11 cellular contexts compared by ENCODE assay signal in genomic region chr14:23108169-23108568, GRCh38. TPM values are rescaled to one million over a fixed set of nuclear protein-coding genes. Genes with fewer than 3 reads are reported as not detected.
DNase-seq lines count a peak whose midpoint lies in the region; ATAC-seq, FAIRE-seq and TF ChIP-seq lines count a peak whose summit lies in the region.
"Not testable (repeated sequence)": the region's sequence is repeated elsewhere in the genome, so short reads cannot be mapped to it uniquely, and the experiment has no call there.
"Had no signal": no experiment of that assay in that cellular context is flagged by ENCODE, and none has a peak within 500 bp of the region (broad histone marks: within the 10 kb centered on the region; RNA-seq: fewer than 3 reads in every experiment).

No MANE protein-coding gene starts in this region.

- not testable (repeated sequence) for H3K9ac ChIP-seq in K562 (ENCODE audit: insufficient read depth in 1 of 2, low read depth in 2 of 2, low read length in 2 of 2); mesendoderm (ENCODE audit: low read length)

- H3K79me1 ChIP-seq in mesendoderm (ENCODE audit: low read length): not testable (repeated sequence)

- H4K5ac ChIP-seq in mesendoderm (ENCODE audit: low read length): not testable (repeated sequence)

- H3K56ac ChIP-seq in mesendoderm (ENCODE audit: low read length): not testable (repeated sequence)

- not testable (repeated sequence) for H3K36me3 Mint-ChIP-seq in GM23338 (ENCODE audit: low read depth)

- POLR2A ChIA-PET in K562 (lab: Yijun Ruan, JAX): interaction anchor here (1.0 to 3.5 kb wide), 4 partner anchors 13 to 49 kb away, joined by 3 to 12 read pairs (median 4); partner anchors contain the start of genes ACIN1 and C14orf119

- H3K9me1 ChIP-seq in K562 (ENCODE audit: control insufficient read depth, insufficient read depth, low read length): not testable (repeated sequence)

- not testable (repeated sequence) for H2AFZ ChIP-seq in GM23338; K562 (ENCODE audit: low read depth, low read length)

- not testable (repeated sequence) for H2BK120ac ChIP-seq in mesendoderm (ENCODE audit: low read depth, low read length)

- ATAC-seq in GM23338, K562: not testable (repeated sequence)

- DNase-seq in GM23338 (ENCODE audit: low spot score): peak; percentile 73
- DNase-seq in WERI-Rb-1: peak; percentile 31
- DNase-seq in K562 (ENCODE audit: extremely low read depth in 1 of 4, low spot score in 3 of 4): not testable (repeated sequence)
- DNase-seq in mesendoderm: peak; percentile 58
- peak; percentile 30 for DNase-seq in spleen

- CTCF ChIA-PET in K562 (lab: Yijun Ruan, JAX; ENCODE audit: low intra/inter-chr PET ratio): interaction anchor here (1.9 to 5.6 kb wide), 3 partner anchors 31 to 122 kb away, joined by 8 to 109 read pairs (median 25); no protein-coding TSS in a partner anchor

- H3K9me3 ChIP-seq in WERI-Rb-1 (ENCODE audit: severe bottlenecking); K562 (replicated peaks; ENCODE audit: control insufficient read depth, insufficient read depth, low read depth, low read length); spleen: not testable (repeated sequence)

- not testable (repeated sequence) for TF ChIP-seq POLR2A in K562 (conservative IDR thresholded peaks at IDR 0.05); spleen (IDR thresholded peaks at IDR 0.05)

- H3K27me3 Mint-ChIP-seq in GM23338 (ENCODE audit: insufficient read depth, low read depth, poor library complexity): peaks cover 15% of the 10 kb centered on the region

- not testable (repeated sequence) for H3K4me2 ChIP-seq in GM23338; K562 (ENCODE audit: insufficient read depth, low read length); mesendoderm (ENCODE audit: low read length)

- H2BK15ac ChIP-seq in mesendoderm (replicated peaks; ENCODE audit: low read depth): not testable (repeated sequence)

- H3K4me3 ChIP-seq in GM23338; WERI-Rb-1 (ENCODE audit: low read depth, low read length); K562; mesendoderm (ENCODE audit: low read length); spleen: not testable (repeated sequence)

- not testable (repeated sequence) for H3K9me3 Mint-ChIP-seq in GM23338

- not testable (repeated sequence) for H2AK5ac ChIP-seq in mesendoderm (ENCODE audit: low read length)

- not testable (repeated sequence) for TF ChIP-seq EP300 in K562 (IDR thresholded peaks at IDR 0.05; ENCODE audit: low read length)

- H4K8ac ChIP-seq in mesendoderm (ENCODE audit: low read depth, low read length): not testable (repeated sequence)

- not testable (repeated sequence) for H3K27ac ChIP-seq in GM23338 (ENCODE audit: low read depth); WERI-Rb-1; K562 (ENCODE audit: extremely low read depth, low read depth, low read length); mesendoderm (ENCODE audit: low read depth, low read length); spleen

- H3K79me2 ChIP-seq in GM23338 (replicated peaks; ENCODE audit: insufficient read depth); K562 (ENCODE audit: control insufficient read depth, insufficient read depth, low read length); mesendoderm (ENCODE audit: control insufficient read depth, insufficient read depth, low read length): not testable (repeated sequence)

- H3K27me3 ChIP-seq in GM23338 (ENCODE audit: insufficient read depth); K562 (ENCODE audit: control insufficient read depth in 2 of 2, insufficient read depth in 2 of 2, low read length in 2 of 2); mesendoderm (ENCODE audit: insufficient read depth, low read length, poor library complexity): not testable (repeated sequence)
- peaks cover 16% of the 10 kb centered on the region for H3K27me3 ChIP-seq in WERI-Rb-1 (ENCODE audit: insufficient read depth, low read depth, severe bottlenecking)
- peaks cover 0 to 19% (median 0%) of the 10 kb centered on the region in 7 donors for H3K27me3 ChIP-seq in spleen (replicated peaks in 1 of 7)

- not testable (repeated sequence) for H3K18ac ChIP-seq in mesendoderm (ENCODE audit: low read length)

- not testable (repeated sequence) for FAIRE-seq in K562 (lab: Jason Lieb, UNC)

- peaks cover 27% of the 10 kb centered on the region for H3K4me1 Mint-ChIP-seq in GM23338

- not testable (repeated sequence) for TF ChIP-seq RAD21 in K562 (CRISPR knock-in tag; conservative IDR thresholded peaks at IDR 0.05 in 1 of 2, IDR thresholded peaks at IDR 0.05 in 1 of 2)

- H3K9me2 ChIP-seq in GM23338 (ENCODE audit: insufficient read depth): not testable (repeated sequence)

- not testable (repeated sequence) for H4K20me1 ChIP-seq in GM23338 (replicated peaks; ENCODE audit: insufficient read depth); K562 (replicated peaks; ENCODE audit: control insufficient read depth, insufficient read depth, low read length)

- in situ Hi-C loops in K562 (cut with MboI): loop anchor here (5.0 kb wide), 1 partner anchor 41 kb away; no protein-coding TSS in a partner anchor

- not testable (repeated sequence) for H3K23ac ChIP-seq in mesendoderm (ENCODE audit: low read length)

- not testable (repeated sequence) for H3K4me3 Mint-ChIP-seq in GM23338

- H3K27ac Mint-ChIP-seq in GM23338: not testable (repeated sequence)

- TF ChIP-seq CTCF in GM23338 (conservative IDR thresholded peaks at IDR 0.05; ENCODE audit: low read depth in 2 of 2); WERI-Rb-1 (IDR thresholded peaks at IDR 0.05; ENCODE audit: low read depth, low read length); K562 (IDR thresholded peaks at IDR 0.05 in 2 of 3, conservative IDR thresholded peaks at IDR 0.05 in 1 of 3; ENCODE audit: insufficient read depth in 2 of 3, low read depth in 1 of 3, low read length in 3 of 3); spleen (IDR thresholded peaks at IDR 0.05 in 8 of 11, conservative IDR thresholded peaks at IDR 0.05 in 3 of 11): not testable (repeated sequence)

- intact Hi-C loops in K562 (cut with micrococcal nuclease): loop anchor here (5.0 kb wide), 2 partner anchors 121 to 136 kb away; no protein-coding TSS in a partner anchor
- intact Hi-C loops in spleen (cut with DNase I; ENCODE audit: low total_unique reads): not testable (repeated sequence)

- not testable (repeated sequence) for H3K4ac ChIP-seq in mesendoderm (ENCODE audit: low read depth, low read length)

- H3K4me1 ChIP-seq in GM23338 (ENCODE audit: insufficient read depth) (peaks cover 19% of the 10 kb centered on the region), K562 (replicated peaks in 1 of 2; ENCODE audit: control insufficient read depth in 2 of 2, insufficient read depth in 2 of 2, low read length in 2 of 2) (peaks cover 12 to 24% of the 10 kb centered on the region in 2 experiments; a peak in 4 of 5 replicates), mesendoderm (ENCODE audit: control insufficient read depth, low read depth, low read length) (peaks cover 11% of the 10 kb centered on the region), spleen (peaks cover 0 to 36% (median 12%) of the 10 kb centered on the region in 6 donors)

- not testable (repeated sequence) for H3K36me3 ChIP-seq in GM23338 (ENCODE audit: insufficient read depth); WERI-Rb-1; K562 (ENCODE audit: control insufficient read depth, insufficient read depth, low read length); mesendoderm (ENCODE audit: control insufficient read depth, insufficient read depth, low read length); spleen

- not testable (repeated sequence) for H2BK5ac ChIP-seq in mesendoderm (ENCODE audit: low read length)

- H3F3A ChIP-seq in GM23338 (replicated peaks; ENCODE audit: low read depth): not testable (repeated sequence)

- not testable (repeated sequence) for BruUV-seq in K562 (replicated peaks; lab: Mats Ljungman, UMichigan)

- WGBS in K562 (ENCODE audit: insufficient coverage, low coverage, missing lambda C conversion rate): 67% methylated on average over 9 of the region's 24 CpGs
- WGBS in mesendoderm (ENCODE audit: extremely low coverage, insufficient coverage, low lambda C conversion rate): no CpG with 5 or more reads among the region's 24 CpGs
- WGBS in spleen, 5 donors: 87 to 95% (median 90%) methylated on average over 24 of the region's 24 CpGs

RNA-seq across cellular contexts. Expression of gene CIROP, which starts 3.4 kb away (rescaled TPM):
- total RNA-seq in GM23338 (2014; rRNA removed; shearing (Covaris generic)): not detected in 2 replicates
- polyA plus RNA-seq in GM23338 (2016; fragmentation: Nextera tagmentation; extraction: Ambion mirVana) (not detected in 2 replicates), K562 (2011; rRNA removed) (not detected in 2 replicates), K562 (2014; fragmentation: Illumina TruSeq; extraction: Trizol) (not detected in 2 replicates), K562 (2014; fragmentation: Nextera tagmentation; extraction: Ambion mirVana) (not detected), K562 (2014; rRNA removed) (not detected in 2 replicates), spleen (not detected)
- not detected in 2 replicates for total RNA-seq in K562 (2011; cell fraction: chromatin; rRNA removed; ENCODE audit: low replicate concordance)
- total RNA-seq in K562 (2011; cell fraction: nucleolus; rRNA removed): not detected in 2 replicates
- not detected in 2 replicates for total RNA-seq in K562 (2011; cell fraction: nucleoplasm; rRNA removed)
- total RNA-seq in K562 (2014; rRNA removed) (not detected in 2 replicates), K562 (2014; rRNA removed; fragmentation: Illumina TruSeq; extraction: Trizol) (not detected in 2 replicates), K562 (2015; rRNA removed; fragmentation: Illumina TruSeq; extraction: Trizol) (not detected in 2 replicates), K562 (2021) (not detected in 2 replicates), spleen (not detected)
- polyA plus RNA-seq in K562 (2011; cell fraction: cytosol; rRNA removed): not detected in 2 replicates
- polyA plus RNA-seq in K562 (2011; cell fraction: nucleus; rRNA removed): not detected in 2 replicates
- not detected in 2 replicates for polyA plus RNA-seq in K562 (2012)
- polyA minus RNA-seq in K562 (2011; rRNA and poly(A)+ RNA removed): not detected in 2 replicates
- not detected in 2 replicates for polyA minus RNA-seq in K562 (2011; cell fraction: cytosol; rRNA and poly(A)+ RNA removed)
- not detected in 2 replicates for polyA minus RNA-seq in K562 (2011; cell fraction: nucleus; rRNA and poly(A)+ RNA removed)
- 0.04 TPM for polyA plus RNA-seq in mesendoderm (2013, experiment 1 of 2)
- polyA plus RNA-seq in mesendoderm (2013, experiment 2 of 2): 0.06 TPM
- total RNA-seq: CD4-positive, alpha-beta T cell; CD8-positive, alpha-beta memory T cell; Daoy; G401 had no signal
- polyA plus RNA-seq: A549; CD14-positive monocyte; CD8-positive, alpha-beta memory T cell had no signal

RNA-seq across cellular contexts. Expression of gene CEBPE, which starts 10.9 kb away (rescaled TPM):
- not detected in 2 replicates for total RNA-seq in GM23338 (2014; rRNA removed; shearing (Covaris generic))
- not detected in 2 replicates for polyA plus RNA-seq in GM23338 (2016; fragmentation: Nextera tagmentation; extraction: Ambion mirVana)
- not detected in 2 replicates for total RNA-seq in K562 (2011; cell fraction: chromatin; rRNA removed; ENCODE audit: low replicate concordance)
- total RNA-seq in K562 (2011; cell fraction: nucleolus; rRNA removed): not detected in 2 replicates
- not detected in 2 replicates for total RNA-seq in K562 (2011; cell fraction: nucleoplasm; rRNA removed)
- 0.09 TPM in 1 of 2 replicates, not detected in the other for total RNA-seq in K562 (2014; rRNA removed)
- not detected in 2 replicates for total RNA-seq in K562 (2014; rRNA removed; fragmentation: Illumina TruSeq; extraction: Trizol)
- total RNA-seq in K562 (2015; rRNA removed; fragmentation: Illumina TruSeq; extraction: Trizol): not detected in 2 replicates
- 0.13 and 0.16 TPM in 2 replicates for total RNA-seq in K562 (2021)
- polyA plus RNA-seq in K562 (2011; rRNA removed): 0.09 TPM in 1 of 2 replicates, not detected in the other
- polyA plus RNA-seq in K562 (2011; cell fraction: cytosol; rRNA removed): 0.09 and 0.12 TPM in 2 replicates
- polyA plus RNA-seq in K562 (2011; cell fraction: nucleus; rRNA removed): not detected in 2 replicates
- 0.18 TPM in 1 of 2 replicates, not detected in the other for polyA plus RNA-seq in K562 (2012)
- not detected in 2 replicates for polyA plus RNA-seq in K562 (2014; fragmentation: Illumina TruSeq; extraction: Trizol)
- not detected for polyA plus RNA-seq in K562 (2014; fragmentation: Nextera tagmentation; extraction: Ambion mirVana)
- 0.12 and 0.15 TPM in 2 replicates for polyA plus RNA-seq in K562 (2014; rRNA removed)
- not detected in 2 replicates for polyA minus RNA-seq in K562 (2011; rRNA and poly(A)+ RNA removed)
- polyA minus RNA-seq in K562 (2011; cell fraction: cytosol; rRNA and poly(A)+ RNA removed): not detected in 2 replicates
- polyA minus RNA-seq in K562 (2011; cell fraction: nucleus; rRNA and poly(A)+ RNA removed): not detected in 2 replicates
- 0.04 TPM for polyA plus RNA-seq in mesendoderm (2013, experiment 1 of 2)
- 0.07 TPM for polyA plus RNA-seq in mesendoderm (2013, experiment 2 of 2)
- 1 to 10 TPM in 4 of 7 donors, under 1 TPM in 3; 0.64 to 9.6 (median 1.6) TPM for total RNA-seq in spleen
- polyA plus RNA-seq in spleen: 1 to 10 TPM; 1.2 to 3.5 (median 1.3) TPM
- total RNA-seq: CD4-positive, alpha-beta T cell; Daoy; G401 had no signal
- polyA plus RNA-seq: CD8-positive, alpha-beta memory T cell had no signal

RNA-seq across cellular contexts. Expression of gene C14orf119, which starts 12.9 kb away (rescaled TPM):
- total RNA-seq in GM23338 (2014; rRNA removed; shearing (Covaris generic)): 49.4 and 57.4 TPM in 2 replicates
- polyA plus RNA-seq in GM23338 (2016; fragmentation: Nextera tagmentation; extraction: Ambion mirVana) (114 and 118 TPM in 2 replicates), K562 (2011; rRNA removed) (82.0 and 84.8 TPM in 2 replicates), K562 (2014; fragmentation: Illumina TruSeq; extraction: Trizol) (37.9 and 39.3 TPM in 2 replicates), K562 (2014; fragmentation: Nextera tagmentation; extraction: Ambion mirVana) (100 to 1,000 TPM; 249 to 251 TPM), K562 (2014; rRNA removed) (48.5 and 51.8 TPM in 2 replicates), spleen (10 to 100 TPM; 28.0 to 47.0 (median 40.2) TPM)
- 25.2 and 42.1 TPM in 2 replicates for total RNA-seq in K562 (2011; cell fraction: chromatin; rRNA removed; ENCODE audit: low replicate concordance)
- total RNA-seq in K562 (2011; cell fraction: nucleolus; rRNA removed): 42.1 and 47.4 TPM in 2 replicates
- total RNA-seq in K562 (2011; cell fraction: nucleoplasm; rRNA removed): 29.2 and 32.1 TPM in 2 replicates
- total RNA-seq in K562 (2014; rRNA removed) (36.7 and 38.1 TPM in 2 replicates), K562 (2014; rRNA removed; fragmentation: Illumina TruSeq; extraction: Trizol) (61.2 and 68.8 TPM in 2 replicates), K562 (2015; rRNA removed; fragmentation: Illumina TruSeq; extraction: Trizol) (44.1 and 44.7 TPM in 2 replicates), K562 (2021) (46.0 and 47.6 TPM in 2 replicates), spleen (10 to 100 TPM; 34.3 to 43.2 (median 37.8) TPM)
- polyA plus RNA-seq in K562 (2011; cell fraction: cytosol; rRNA removed): 79.2 and 90.6 TPM in 2 replicates
- polyA plus RNA-seq in K562 (2011; cell fraction: nucleus; rRNA removed): 90.4 and 124 TPM in 2 replicates
- 41.6 and 66.7 TPM in 2 replicates for polyA plus RNA-seq in K562 (2012)
- polyA minus RNA-seq in K562 (2011; rRNA and poly(A)+ RNA removed): 61.4 and 78.9 TPM in 2 replicates
- polyA minus RNA-seq in K562 (2011; cell fraction: cytosol; rRNA and poly(A)+ RNA removed): 13.7 and 28.6 TPM in 2 replicates
- polyA minus RNA-seq in K562 (2011; cell fraction: nucleus; rRNA and poly(A)+ RNA removed): 7.8 and 20.5 TPM in 2 replicates
- 37.0 TPM for polyA plus RNA-seq in mesendoderm (2013, experiment 1 of 2)
- 35.2 TPM for polyA plus RNA-seq in mesendoderm (2013, experiment 2 of 2)

RNA-seq across cellular contexts. Expression of gene ACIN1, which starts 13.2 kb away (rescaled TPM):
- total RNA-seq in GM23338 (2014; rRNA removed; shearing (Covaris generic)): 169 and 172 TPM in 2 replicates
- polyA plus RNA-seq in GM23338 (2016; fragmentation: Nextera tagmentation; extraction: Ambion mirVana): 73.6 and 76.1 TPM in 2 replicates
- total RNA-seq in K562 (2011; cell fraction: chromatin; rRNA removed; ENCODE audit: low replicate concordance): 555 and 556 TPM in 2 replicates
- total RNA-seq in K562 (2011; cell fraction: nucleolus; rRNA removed): 273 and 282 TPM in 2 replicates
- total RNA-seq in K562 (2011; cell fraction: nucleoplasm; rRNA removed): 463 and 596 TPM in 2 replicates
- total RNA-seq in K562 (2014; rRNA removed): 121 and 145 TPM in 2 replicates
- 110 and 123 TPM in 2 replicates for total RNA-seq in K562 (2014; rRNA removed; fragmentation: Illumina TruSeq; extraction: Trizol)
- 141 and 147 TPM in 2 replicates for total RNA-seq in K562 (2015; rRNA removed; fragmentation: Illumina TruSeq; extraction: Trizol)
- 151 and 163 TPM in 2 replicates for total RNA-seq in K562 (2021)
- polyA plus RNA-seq in K562 (2011; rRNA removed): 129 and 157 TPM in 2 replicates
- polyA plus RNA-seq in K562 (2011; cell fraction: cytosol; rRNA removed): 70.8 and 83.1 TPM in 2 replicates
- 696 and 714 TPM in 2 replicates for polyA plus RNA-seq in K562 (2011; cell fraction: nucleus; rRNA removed)
- polyA plus RNA-seq in K562 (2012): 121 and 135 TPM in 2 replicates
- polyA plus RNA-seq in K562 (2014; fragmentation: Illumina TruSeq; extraction: Trizol): 180 and 196 TPM in 2 replicates
- polyA plus RNA-seq in K562 (2014; fragmentation: Nextera tagmentation; extraction: Ambion mirVana): 1 to 10 TPM; 5.0 TPM
- 156 and 184 TPM in 2 replicates for polyA plus RNA-seq in K562 (2014; rRNA removed)
- 147 and 171 TPM in 2 replicates for polyA minus RNA-seq in K562 (2011; rRNA and poly(A)+ RNA removed)
- 77.6 and 81.5 TPM in 2 replicates for polyA minus RNA-seq in K562 (2011; cell fraction: cytosol; rRNA and poly(A)+ RNA removed)
- polyA minus RNA-seq in K562 (2011; cell fraction: nucleus; rRNA and poly(A)+ RNA removed): 198 and 296 TPM in 2 replicates
- 212 TPM for polyA plus RNA-seq in mesendoderm (2013, experiment 1 of 2)
- polyA plus RNA-seq in mesendoderm (2013, experiment 2 of 2): 206 TPM
- 100 to 1,000 TPM; 148 to 228 (median 211) TPM for total RNA-seq in spleen
- 100 to 1,000 TPM in 2 of 3 donors, 10 to 100 TPM in 1; 59.2 to 126 (median 119) TPM for polyA plus RNA-seq in spleen

RNA-seq across cellular contexts. Expression of gene CDH24, which starts 50.8 kb away (rescaled TPM):
- total RNA-seq in GM23338 (2014; rRNA removed; shearing (Covaris generic)): 16.9 and 17.8 TPM in 2 replicates
- 4.4 and 6.2 TPM in 2 replicates for polyA plus RNA-seq in GM23338 (2016; fragmentation: Nextera tagmentation; extraction: Ambion mirVana)
- 31.5 and 72.4 TPM in 2 replicates for total RNA-seq in K562 (2011; cell fraction: chromatin; rRNA removed; ENCODE audit: low replicate concordance)
- total RNA-seq in K562 (2011; cell fraction: nucleolus; rRNA removed): 45.5 and 46.5 TPM in 2 replicates
- total RNA-seq in K562 (2011; cell fraction: nucleoplasm; rRNA removed): 33.9 and 37.3 TPM in 2 replicates
- total RNA-seq in K562 (2014; rRNA removed): 4.9 and 6.6 TPM in 2 replicates
- 2.4 and 3.0 TPM in 2 replicates for total RNA-seq in K562 (2014; rRNA removed; fragmentation: Illumina TruSeq; extraction: Trizol)
- total RNA-seq in K562 (2015; rRNA removed; fragmentation: Illumina TruSeq; extraction: Trizol): 3.6 and 4.0 TPM in 2 replicates
- total RNA-seq in K562 (2021): 11.1 and 12.8 TPM in 2 replicates
- polyA plus RNA-seq in K562 (2011; rRNA removed): 6.5 and 11.1 TPM in 2 replicates
- 10.1 and 17.2 TPM in 2 replicates for polyA plus RNA-seq in K562 (2011; cell fraction: cytosol; rRNA removed)
- polyA plus RNA-seq in K562 (2011; cell fraction: nucleus; rRNA removed): 66.1 and 112 TPM in 2 replicates
- polyA plus RNA-seq in K562 (2012): 7.5 and 9.6 TPM in 2 replicates
- polyA plus RNA-seq in K562 (2014; fragmentation: Illumina TruSeq; extraction: Trizol): 8.1 and 9.2 TPM in 2 replicates
- polyA plus RNA-seq in K562 (2014; fragmentation: Nextera tagmentation; extraction: Ambion mirVana): under 1 TPM; 0.04 to 0.10 TPM
- polyA plus RNA-seq in K562 (2014; rRNA removed): 15.5 and 16.2 TPM in 2 replicates
- polyA minus RNA-seq in K562 (2011; rRNA and poly(A)+ RNA removed): 3.6 and 5.3 TPM in 2 replicates
- 4.9 and 7.6 TPM in 2 replicates for polyA minus RNA-seq in K562 (2011; cell fraction: cytosol; rRNA and poly(A)+ RNA removed)
- 8.7 and 10.5 TPM in 2 replicates for polyA minus RNA-seq in K562 (2011; cell fraction: nucleus; rRNA and poly(A)+ RNA removed)
- polyA plus RNA-seq in mesendoderm (2013, experiment 1 of 2): 11.2 TPM
- polyA plus RNA-seq in mesendoderm (2013, experiment 2 of 2): 10.8 TPM
- total RNA-seq in spleen: 1 to 10 TPM; 2.6 to 9.4 (median 6.5) TPM
- 1 to 10 TPM; 1.3 to 6.3 (median 3.1) TPM for polyA plus RNA-seq in spleen
